Comparison of ENCODE assay signal across 1 cellular context in the genomic region with DNA sequence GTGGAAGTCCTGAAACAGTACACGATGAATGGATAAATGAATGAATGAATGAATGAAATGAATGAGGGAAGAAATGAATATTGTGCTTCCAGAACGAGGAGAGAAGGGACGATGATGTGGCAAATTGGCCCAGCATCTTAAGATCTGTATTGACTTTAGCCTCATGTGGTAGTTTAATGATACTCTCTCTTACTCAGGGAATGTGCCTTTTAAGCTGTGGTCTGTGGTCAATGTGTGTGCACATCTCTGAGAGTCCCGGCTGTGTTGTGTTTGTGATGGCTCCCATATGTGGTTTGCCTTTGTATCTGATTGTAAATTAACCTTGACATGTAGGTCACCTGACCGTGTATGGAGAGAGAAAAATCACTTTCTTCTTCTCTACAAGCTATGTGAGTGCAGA.
TF ChIP-seq lines count a peak whose summit lies in the region.

No MANE protein-coding gene starts in this region.

TF ChIP-seq in HepG2, 621 proteins besides CTCF, POLR2A, EP300 and RAD21 (continued from another document):
- TF ChIP-seq, protein P1, sequence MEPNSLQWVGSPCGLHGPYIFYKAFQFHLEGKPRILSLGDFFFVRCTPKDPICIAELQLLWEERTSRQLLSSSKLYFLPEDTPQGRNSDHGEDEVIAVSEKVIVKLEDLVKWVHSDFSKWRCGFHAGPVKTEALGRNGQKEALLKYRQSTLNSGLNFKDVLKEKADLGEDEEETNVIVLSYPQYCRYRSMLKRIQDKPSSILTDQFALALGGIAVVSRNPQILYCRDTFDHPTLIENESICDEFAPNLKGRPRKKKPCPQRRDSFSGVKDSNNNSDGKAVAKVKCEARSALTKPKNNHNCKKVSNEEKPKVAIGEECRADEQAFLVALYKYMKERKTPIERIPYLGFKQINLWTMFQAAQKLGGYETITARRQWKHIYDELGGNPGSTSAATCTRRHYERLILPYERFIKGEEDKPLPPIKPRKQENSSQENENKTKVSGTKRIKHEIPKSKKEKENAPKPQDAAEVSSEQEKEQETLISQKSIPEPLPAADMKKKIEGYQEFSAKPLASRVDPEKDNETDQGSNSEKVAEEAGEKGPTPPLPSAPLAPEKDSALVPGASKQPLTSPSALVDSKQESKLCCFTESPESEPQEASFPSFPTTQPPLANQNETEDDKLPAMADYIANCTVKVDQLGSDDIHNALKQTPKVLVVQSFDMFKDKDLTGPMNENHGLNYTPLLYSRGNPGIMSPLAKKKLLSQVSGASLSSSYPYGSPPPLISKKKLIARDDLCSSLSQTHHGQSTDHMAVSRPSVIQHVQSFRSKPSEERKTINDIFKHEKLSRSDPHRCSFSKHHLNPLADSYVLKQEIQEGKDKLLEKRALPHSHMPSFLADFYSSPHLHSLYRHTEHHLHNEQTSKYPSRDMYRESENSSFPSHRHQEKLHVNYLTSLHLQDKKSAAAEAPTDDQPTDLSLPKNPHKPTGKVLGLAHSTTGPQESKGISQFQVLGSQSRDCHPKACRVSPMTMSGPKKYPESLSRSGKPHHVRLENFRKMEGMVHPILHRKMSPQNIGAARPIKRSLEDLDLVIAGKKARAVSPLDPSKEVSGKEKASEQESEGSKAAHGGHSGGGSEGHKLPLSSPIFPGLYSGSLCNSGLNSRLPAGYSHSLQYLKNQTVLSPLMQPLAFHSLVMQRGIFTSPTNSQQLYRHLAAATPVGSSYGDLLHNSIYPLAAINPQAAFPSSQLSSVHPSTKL (CRISPR knock-in tag; IDR thresholded peaks at IDR 0.05) = 0 out of 2 replicates have a peak, but pooled peaks have one; percentile 6
